Comparison of ENCODE assay signal across 1 cellular context in the genomic region with DNA sequence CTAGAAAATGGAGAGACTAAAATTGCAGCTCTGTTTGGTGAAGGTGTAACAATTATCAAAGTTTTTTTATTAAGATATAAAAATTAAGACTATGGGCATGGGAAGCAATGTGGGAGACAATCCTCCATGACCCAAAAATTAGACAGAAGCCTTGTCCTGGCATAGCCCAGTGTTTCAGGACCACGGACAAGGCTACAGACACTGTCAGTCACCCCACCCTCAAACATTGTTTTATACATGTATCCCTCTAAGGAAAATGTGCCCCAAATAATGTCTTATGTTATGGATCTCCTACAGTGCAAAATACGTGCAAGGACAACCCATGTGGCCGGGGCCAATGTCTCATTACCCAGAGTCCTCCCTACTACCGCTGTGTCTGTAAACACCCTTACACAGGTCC.
TF ChIP-seq lines count a peak whose summit lies in the region.

No MANE protein-coding gene starts in this region.

TF ChIP-seq in A549, 52 proteins besides CTCF, POLR2A, EP300 and RAD21 (continued from another document):
- peak; percentile 91 for TF ChIP-seq REST (IDR thresholded peaks at IDR 0.05)
